ENCODE assay signal across 8 cellular contexts in genomic region chr4:48681856-48682255, GRCh38.
DNase-seq lines count a peak whose midpoint lies in the region; ATAC-seq and TF ChIP-seq lines count a peak whose summit lies in the region.

No MANE protein-coding gene starts in this region.

- peaks cover 36% of the 10 kb centered on the region for H3K4me1 Mint-ChIP-seq in activated T-helper 1 cell treated with anti-CD3 and anti-CD28 coated beads, Interleukin-12 subunit alpha, Interleukin-12 subunit beta, Interleukin-2, Interleukin-4 antibody, amounts not matched to agents 30 ng/mL and 10 ng/mL and 1 ng/mL, durations not matched to agents 14 hours and 24 hours and 36 hours (ENCODE audit: low read depth)

- no peaks in the 10 kb centered on the region for H3K9me3 ChIP-seq in left lung

- H3K36me3 Mint-ChIP-seq in activated T-helper 1 cell treated with anti-CD3 and anti-CD28 coated beads, Interleukin-12 subunit alpha, Interleukin-12 subunit beta, Interleukin-2, Interleukin-4 antibody, amounts not matched to agents 30 ng/mL and 10 ng/mL and 1 ng/mL, durations not matched to agents 14 hours and 24 hours and 36 hours (ENCODE audit: low read depth), result peaks cover 14% of the 10 kb centered on the region

- H3K9me3 Mint-ChIP-seq in activated T-helper 1 cell treated with anti-CD3 and anti-CD28 coated beads, Interleukin-12 subunit alpha, Interleukin-12 subunit beta, Interleukin-2, Interleukin-4 antibody, amounts not matched to agents 30 ng/mL and 10 ng/mL and 1 ng/mL, durations not matched to agents 14 hours and 24 hours and 36 hours, result no peaks in the 10 kb centered on the region

- TF ChIP-seq CTCF in C4-2B (conservative IDR thresholded peaks at IDR 0.05), result peak; percentile 21
- TF ChIP-seq CTCF in left lung (IDR thresholded peaks at IDR 0.05), result peak in 1 of 2 donors; percentile 17

- H3K27ac Mint-ChIP-seq in activated T-helper 1 cell treated with anti-CD3 and anti-CD28 coated beads, Interleukin-12 subunit alpha, Interleukin-12 subunit beta, Interleukin-2, Interleukin-4 antibody, amounts not matched to agents 30 ng/mL and 10 ng/mL and 1 ng/mL, durations not matched to agents 14 hours and 24 hours and 36 hours, result peak overlapping the region; percentile 66

- no peak for DNase-seq in activated T-helper 1 cell treated with anti-CD3 and anti-CD28 coated beads, Interleukin-12 subunit alpha, Interleukin-12 subunit beta, Interleukin-2, Interleukin-4 antibody, amounts not matched to agents 30 ng/mL and 10 ng/mL and 1 ng/mL, durations not matched to agents 14 hours and 24 hours and 36 hours (ENCODE audit: low spot score)
- DNase-seq in left lung (no peak), H7 (no peak), D341Med (ENCODE audit: low spot score) (no peak), COR-L47 (lab: John Stamatoyannopoulos, UW) (no peak)

- no peaks in the 10 kb centered on the region for H3K27me3 Mint-ChIP-seq in activated T-helper 1 cell treated with anti-CD3 and anti-CD28 coated beads, Interleukin-12 subunit alpha, Interleukin-12 subunit beta, Interleukin-2, Interleukin-4 antibody, amounts not matched to agents 30 ng/mL and 10 ng/mL and 1 ng/mL, durations not matched to agents 14 hours and 24 hours and 36 hours (ENCODE audit: insufficient read depth)

- peak; percentile 77 for ATAC-seq in GM18868 (IDR thresholded peaks at IDR 0.05; ENCODE audit: unreplicated experiment)
- peak; percentile 63 for ATAC-seq in HG03280 (IDR thresholded peaks at IDR 0.05; ENCODE audit: unreplicated experiment)
- ATAC-seq in left lung, result peak; percentile 74

- H3K36me3 ChIP-seq in left lung (no peaks in the 10 kb centered on the region), H7 (replicated peaks; ENCODE audit: control insufficient read depth, insufficient read depth, low read length) (no peaks in the 10 kb centered on the region)

- no peak overlapping the region for H3K27ac ChIP-seq in C4-2B
- H3K27ac ChIP-seq in left lung, result no peak overlapping the region

- peaks cover 0 to 29% of the 10 kb centered on the region in 2 donors for H3K4me1 ChIP-seq in left lung

- H3K4me3 ChIP-seq in left lung (no peak overlapping the region), H7 (ENCODE audit: insufficient read depth, low read depth, low read length) (no peak overlapping the region)

- no peak overlapping the region for H3K4me3 Mint-ChIP-seq in activated T-helper 1 cell treated with anti-CD3 and anti-CD28 coated beads, Interleukin-12 subunit alpha, Interleukin-12 subunit beta, Interleukin-2, Interleukin-4 antibody, amounts not matched to agents 30 ng/mL and 10 ng/mL and 1 ng/mL, durations not matched to agents 14 hours and 24 hours and 36 hours

- intact Hi-C loops in activated T-helper 1 cell treated with anti-CD3 and anti-CD28 coated beads, Interleukin-12 subunit alpha, Interleukin-12 subunit beta, Interleukin-2, Interleukin-4 antibody, amounts not matched to agents 30 ng/mL and 10 ng/mL and 1 ng/mL, durations not matched to agents 14 hours and 24 hours and 36 hours (cut with micrococcal nuclease), result loop anchor here (1.0 to 5.0 kb wide), 7 partner anchors 17 to 281 kb away; partner anchors contain the start of genes FRYL and OCIAD2
- intact Hi-C loops in left lung (cut with DNase I), result no loop called here

- H3K27me3 ChIP-seq in left lung, result no peaks in the 10 kb centered on the region
- no peaks in the 10 kb centered on the region for H3K27me3 ChIP-seq in H7 (ENCODE audit: control insufficient read depth, insufficient read depth, low read length)
